In genomic region chr6:27038498-27038897, GRCh38 we compare ENCODE assay signal across 7 cellular contexts.
"Had no signal": no experiment of that assay in that cellular context is flagged by ENCODE, and none has a peak within 500 bp of the region (broad histone marks: within the 10 kb centered on the region; RNA-seq: fewer than 3 reads in every experiment).

No MANE protein-coding gene starts in this region.

- FAIRE-seq: GM12878, GM12891, GM12892, GM18507, GM19239 had no signal

- H3K4me3 ChIP-seq: GM12878 had no signal

- DNase-seq: GDM1, GF-D8 had no signal

- ATAC-seq: GM12878 had no signal
